Comparison of ENCODE assay signal across 1 cellular context in the genomic region with DNA sequence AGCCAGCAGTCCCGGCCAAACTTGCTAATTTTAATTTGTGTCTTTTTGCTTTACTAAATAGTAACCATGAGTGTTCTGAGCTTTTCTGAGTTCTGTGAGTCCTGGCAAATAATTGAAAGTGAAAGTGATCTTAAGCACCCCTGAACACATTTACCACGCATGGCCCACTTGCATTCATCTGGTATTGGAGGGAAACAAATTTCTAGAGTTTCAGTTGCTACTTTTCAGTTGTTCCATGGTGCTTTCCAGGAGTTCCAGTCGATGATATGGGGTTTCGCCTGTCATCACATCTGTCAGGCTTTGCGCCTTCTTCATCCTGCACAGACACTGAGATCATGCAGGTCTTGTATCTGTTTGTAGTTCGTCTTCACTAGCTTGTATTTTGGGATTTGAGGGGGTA.
TF ChIP-seq lines count a peak whose summit lies in the region.

No MANE protein-coding gene starts in this region.

TF ChIP-seq in GM12878, 131 proteins besides CTCF, POLR2A, EP300 and RAD21 (continued from another document and continues in another):
- TF ChIP-seq, protein P1, sequence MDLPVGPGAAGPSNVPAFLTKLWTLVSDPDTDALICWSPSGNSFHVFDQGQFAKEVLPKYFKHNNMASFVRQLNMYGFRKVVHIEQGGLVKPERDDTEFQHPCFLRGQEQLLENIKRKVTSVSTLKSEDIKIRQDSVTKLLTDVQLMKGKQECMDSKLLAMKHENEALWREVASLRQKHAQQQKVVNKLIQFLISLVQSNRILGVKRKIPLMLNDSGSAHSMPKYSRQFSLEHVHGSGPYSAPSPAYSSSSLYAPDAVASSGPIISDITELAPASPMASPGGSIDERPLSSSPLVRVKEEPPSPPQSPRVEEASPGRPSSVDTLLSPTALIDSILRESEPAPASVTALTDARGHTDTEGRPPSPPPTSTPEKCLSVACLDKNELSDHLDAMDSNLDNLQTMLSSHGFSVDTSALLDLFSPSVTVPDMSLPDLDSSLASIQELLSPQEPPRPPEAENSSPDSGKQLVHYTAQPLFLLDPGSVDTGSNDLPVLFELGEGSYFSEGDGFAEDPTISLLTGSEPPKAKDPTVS (IDR thresholded peaks at IDR 0.05; ENCODE audit: low read depth, low read length), result no peak
- TF ChIP-seq, protein P2, sequence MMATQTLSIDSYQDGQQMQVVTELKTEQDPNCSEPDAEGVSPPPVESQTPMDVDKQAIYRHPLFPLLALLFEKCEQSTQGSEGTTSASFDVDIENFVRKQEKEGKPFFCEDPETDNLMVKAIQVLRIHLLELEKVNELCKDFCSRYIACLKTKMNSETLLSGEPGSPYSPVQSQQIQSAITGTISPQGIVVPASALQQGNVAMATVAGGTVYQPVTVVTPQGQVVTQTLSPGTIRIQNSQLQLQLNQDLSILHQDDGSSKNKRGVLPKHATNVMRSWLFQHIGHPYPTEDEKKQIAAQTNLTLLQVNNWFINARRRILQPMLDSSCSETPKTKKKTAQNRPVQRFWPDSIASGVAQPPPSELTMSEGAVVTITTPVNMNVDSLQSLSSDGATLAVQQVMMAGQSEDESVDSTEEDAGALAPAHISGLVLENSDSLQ (IDR thresholded peaks at IDR 0.05), result peak; percentile 56; the same call in 1 of the 2 replicates
- TF ChIP-seq RAD51 (IDR thresholded peaks at IDR 0.05) (no peak), SMC3 (IDR thresholded peaks at IDR 0.05; ENCODE audit: borderline replicate concordance, low read length) (0 out of 2 replicates have a peak, but pooled peaks have one; percentile 5), HDAC6 (IDR thresholded peaks at IDR 0.05; ENCODE audit: unreplicated experiment) (no peak), ZBED1 (IDR thresholded peaks at IDR 0.05; ENCODE audit: borderline replicate concordance) (0 out of 2 replicates have a peak, but pooled peaks have one; percentile 34), CHD1 (IDR thresholded peaks at IDR 0.05; ENCODE audit: low read depth, low read length) (no peak), ZNF274 (IDR thresholded peaks at IDR 0.05; ENCODE audit: insufficient read depth, insufficient read length) (no peak), KAT2A (conservative IDR thresholded peaks at IDR 0.05; ENCODE audit: control insufficient read depth, low read depth, low read length) (no peak), BRCA1 (IDR thresholded peaks at IDR 0.05; ENCODE audit: low read depth, low read length) (no peak), RCOR1 (conservative IDR thresholded peaks at IDR 0.05; ENCODE audit: low read depth, low read length) (no peak), IRF4 (IDR thresholded peaks at IDR 0.05; ENCODE audit: low read depth, low read length) (no peak; the same call in none of the 2 replicates), BMI1 (IDR thresholded peaks at IDR 0.05; ENCODE audit: borderline replicate concordance) (no peak), SMAD5 (IDR thresholded peaks at IDR 0.05; ENCODE audit: low read depth) (no peak), HCFC1 (IDR thresholded peaks at IDR 0.05; ENCODE audit: low read length) (no peak), JUNB (IDR thresholded peaks at IDR 0.05) (no peak), SUPT20H (IDR thresholded peaks at IDR 0.05; ENCODE audit: borderline replicate concordance, control insufficient read depth, low read depth, low read length) (no peak), PML (IDR thresholded peaks at IDR 0.05; ENCODE audit: low read length) (no peak; the same call in 1 of the 2 replicates), NFIC (IDR thresholded peaks at IDR 0.05; ENCODE audit: low read depth, low read length) (0 out of 2 replicates have a peak, but pooled peaks have one; percentile 19), SIN3A (IDR thresholded peaks at IDR 0.05; ENCODE audit: low read depth, low read length) (no peak), MXI1 (IDR thresholded peaks at IDR 0.05; ENCODE audit: low read depth, low read length) (peak; percentile 55; the same call in 1 of the 2 replicates), ESRRA (IDR thresholded peaks at IDR 0.05; ENCODE audit: low read length) (no peak)
- TF ChIP-seq, protein P3, sequence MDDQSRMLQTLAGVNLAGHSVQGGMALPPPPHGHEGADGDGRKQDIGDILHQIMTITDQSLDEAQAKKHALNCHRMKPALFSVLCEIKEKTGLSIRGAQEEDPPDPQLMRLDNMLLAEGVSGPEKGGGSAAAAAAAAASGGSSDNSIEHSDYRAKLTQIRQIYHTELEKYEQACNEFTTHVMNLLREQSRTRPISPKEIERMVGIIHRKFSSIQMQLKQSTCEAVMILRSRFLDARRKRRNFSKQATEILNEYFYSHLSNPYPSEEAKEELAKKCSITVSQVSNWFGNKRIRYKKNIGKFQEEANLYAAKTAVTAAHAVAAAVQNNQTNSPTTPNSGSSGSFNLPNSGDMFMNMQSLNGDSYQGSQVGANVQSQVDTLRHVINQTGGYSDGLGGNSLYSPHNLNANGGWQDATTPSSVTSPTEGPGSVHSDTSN (IDR thresholded peaks at IDR 0.05; ENCODE audit: insufficient replicate concordance, low read depth, low read length), result peak; percentile 4
- TF ChIP-seq, protein P4, sequence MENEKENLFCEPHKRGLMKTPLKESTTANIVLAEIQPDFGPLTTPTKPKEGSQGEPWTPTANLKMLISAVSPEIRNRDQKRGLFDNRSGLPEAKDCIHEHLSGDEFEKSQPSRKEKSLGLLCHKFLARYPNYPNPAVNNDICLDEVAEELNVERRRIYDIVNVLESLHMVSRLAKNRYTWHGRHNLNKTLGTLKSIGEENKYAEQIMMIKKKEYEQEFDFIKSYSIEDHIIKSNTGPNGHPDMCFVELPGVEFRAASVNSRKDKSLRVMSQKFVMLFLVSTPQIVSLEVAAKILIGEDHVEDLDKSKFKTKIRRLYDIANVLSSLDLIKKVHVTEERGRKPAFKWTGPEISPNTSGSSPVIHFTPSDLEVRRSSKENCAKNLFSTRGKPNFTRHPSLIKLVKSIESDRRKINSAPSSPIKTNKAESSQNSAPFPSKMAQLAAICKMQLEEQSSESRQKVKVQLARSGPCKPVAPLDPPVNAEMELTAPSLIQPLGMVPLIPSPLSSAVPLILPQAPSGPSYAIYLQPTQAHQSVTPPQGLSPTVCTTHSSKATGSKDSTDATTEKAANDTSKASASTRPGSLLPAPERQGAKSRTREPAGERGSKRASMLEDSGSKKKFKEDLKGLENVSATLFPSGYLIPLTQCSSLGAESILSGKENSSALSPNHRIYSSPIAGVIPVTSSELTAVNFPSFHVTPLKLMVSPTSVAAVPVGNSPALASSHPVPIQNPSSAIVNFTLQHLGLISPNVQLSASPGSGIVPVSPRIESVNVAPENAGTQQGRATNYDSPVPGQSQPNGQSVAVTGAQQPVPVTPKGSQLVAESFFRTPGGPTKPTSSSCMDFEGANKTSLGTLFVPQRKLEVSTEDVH (IDR thresholded peaks at IDR 0.05; ENCODE audit: low read depth, partially characterized antibody), result no peak
- TF ChIP-seq, protein P5, sequence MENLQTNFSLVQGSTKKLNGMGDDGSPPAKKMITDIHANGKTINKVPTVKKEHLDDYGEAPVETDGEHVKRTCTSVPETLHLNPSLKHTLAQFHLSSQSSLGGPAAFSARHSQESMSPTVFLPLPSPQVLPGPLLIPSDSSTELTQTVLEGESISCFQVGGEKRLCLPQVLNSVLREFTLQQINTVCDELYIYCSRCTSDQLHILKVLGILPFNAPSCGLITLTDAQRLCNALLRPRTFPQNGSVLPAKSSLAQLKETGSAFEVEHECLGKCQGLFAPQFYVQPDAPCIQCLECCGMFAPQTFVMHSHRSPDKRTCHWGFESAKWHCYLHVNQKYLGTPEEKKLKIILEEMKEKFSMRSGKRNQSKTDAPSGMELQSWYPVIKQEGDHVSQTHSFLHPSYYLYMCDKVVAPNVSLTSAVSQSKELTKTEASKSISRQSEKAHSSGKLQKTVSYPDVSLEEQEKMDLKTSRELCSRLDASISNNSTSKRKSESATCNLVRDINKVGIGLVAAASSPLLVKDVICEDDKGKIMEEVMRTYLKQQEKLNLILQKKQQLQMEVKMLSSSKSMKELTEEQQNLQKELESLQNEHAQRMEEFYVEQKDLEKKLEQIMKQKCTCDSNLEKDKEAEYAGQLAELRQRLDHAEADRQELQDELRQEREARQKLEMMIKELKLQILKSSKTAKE (IDR thresholded peaks at IDR 0.05; ENCODE audit: low read depth, poor library complexity, severe bottlenecking), result no peak
- TF ChIP-seq, protein P6, sequence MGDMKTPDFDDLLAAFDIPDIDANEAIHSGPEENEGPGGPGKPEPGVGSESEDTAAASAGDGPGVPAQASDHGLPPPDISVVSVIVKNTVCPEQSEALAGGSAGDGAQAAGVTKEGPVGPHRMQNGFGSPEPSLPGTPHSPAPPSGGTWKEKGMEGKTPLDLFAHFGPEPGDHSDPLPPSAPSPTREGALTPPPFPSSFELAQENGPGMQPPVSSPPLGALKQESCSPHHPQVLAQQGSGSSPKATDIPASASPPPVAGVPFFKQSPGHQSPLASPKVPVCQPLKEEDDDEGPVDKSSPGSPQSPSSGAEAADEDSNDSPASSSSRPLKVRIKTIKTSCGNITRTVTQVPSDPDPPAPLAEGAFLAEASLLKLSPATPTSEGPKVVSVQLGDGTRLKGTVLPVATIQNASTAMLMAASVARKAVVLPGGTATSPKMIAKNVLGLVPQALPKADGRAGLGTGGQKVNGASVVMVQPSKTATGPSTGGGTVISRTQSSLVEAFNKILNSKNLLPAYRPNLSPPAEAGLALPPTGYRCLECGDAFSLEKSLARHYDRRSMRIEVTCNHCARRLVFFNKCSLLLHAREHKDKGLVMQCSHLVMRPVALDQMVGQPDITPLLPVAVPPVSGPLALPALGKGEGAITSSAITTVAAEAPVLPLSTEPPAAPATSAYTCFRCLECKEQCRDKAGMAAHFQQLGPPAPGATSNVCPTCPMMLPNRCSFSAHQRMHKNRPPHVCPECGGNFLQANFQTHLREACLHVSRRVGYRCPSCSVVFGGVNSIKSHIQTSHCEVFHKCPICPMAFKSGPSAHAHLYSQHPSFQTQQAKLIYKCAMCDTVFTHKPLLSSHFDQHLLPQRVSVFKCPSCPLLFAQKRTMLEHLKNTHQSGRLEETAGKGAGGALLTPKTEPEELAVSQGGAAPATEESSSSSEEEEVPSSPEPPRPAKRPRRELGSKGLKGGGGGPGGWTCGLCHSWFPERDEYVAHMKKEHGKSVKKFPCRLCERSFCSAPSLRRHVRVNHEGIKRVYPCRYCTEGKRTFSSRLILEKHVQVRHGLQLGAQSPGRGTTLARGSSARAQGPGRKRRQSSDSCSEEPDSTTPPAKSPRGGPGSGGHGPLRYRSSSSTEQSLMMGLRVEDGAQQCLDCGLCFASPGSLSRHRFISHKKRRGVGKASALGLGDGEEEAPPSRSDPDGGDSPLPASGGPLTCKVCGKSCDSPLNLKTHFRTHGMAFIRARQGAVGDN (IDR thresholded peaks at IDR 0.05), result peak; percentile 45; the same call in 1 of the 2 replicates
- TF ChIP-seq, protein P7, sequence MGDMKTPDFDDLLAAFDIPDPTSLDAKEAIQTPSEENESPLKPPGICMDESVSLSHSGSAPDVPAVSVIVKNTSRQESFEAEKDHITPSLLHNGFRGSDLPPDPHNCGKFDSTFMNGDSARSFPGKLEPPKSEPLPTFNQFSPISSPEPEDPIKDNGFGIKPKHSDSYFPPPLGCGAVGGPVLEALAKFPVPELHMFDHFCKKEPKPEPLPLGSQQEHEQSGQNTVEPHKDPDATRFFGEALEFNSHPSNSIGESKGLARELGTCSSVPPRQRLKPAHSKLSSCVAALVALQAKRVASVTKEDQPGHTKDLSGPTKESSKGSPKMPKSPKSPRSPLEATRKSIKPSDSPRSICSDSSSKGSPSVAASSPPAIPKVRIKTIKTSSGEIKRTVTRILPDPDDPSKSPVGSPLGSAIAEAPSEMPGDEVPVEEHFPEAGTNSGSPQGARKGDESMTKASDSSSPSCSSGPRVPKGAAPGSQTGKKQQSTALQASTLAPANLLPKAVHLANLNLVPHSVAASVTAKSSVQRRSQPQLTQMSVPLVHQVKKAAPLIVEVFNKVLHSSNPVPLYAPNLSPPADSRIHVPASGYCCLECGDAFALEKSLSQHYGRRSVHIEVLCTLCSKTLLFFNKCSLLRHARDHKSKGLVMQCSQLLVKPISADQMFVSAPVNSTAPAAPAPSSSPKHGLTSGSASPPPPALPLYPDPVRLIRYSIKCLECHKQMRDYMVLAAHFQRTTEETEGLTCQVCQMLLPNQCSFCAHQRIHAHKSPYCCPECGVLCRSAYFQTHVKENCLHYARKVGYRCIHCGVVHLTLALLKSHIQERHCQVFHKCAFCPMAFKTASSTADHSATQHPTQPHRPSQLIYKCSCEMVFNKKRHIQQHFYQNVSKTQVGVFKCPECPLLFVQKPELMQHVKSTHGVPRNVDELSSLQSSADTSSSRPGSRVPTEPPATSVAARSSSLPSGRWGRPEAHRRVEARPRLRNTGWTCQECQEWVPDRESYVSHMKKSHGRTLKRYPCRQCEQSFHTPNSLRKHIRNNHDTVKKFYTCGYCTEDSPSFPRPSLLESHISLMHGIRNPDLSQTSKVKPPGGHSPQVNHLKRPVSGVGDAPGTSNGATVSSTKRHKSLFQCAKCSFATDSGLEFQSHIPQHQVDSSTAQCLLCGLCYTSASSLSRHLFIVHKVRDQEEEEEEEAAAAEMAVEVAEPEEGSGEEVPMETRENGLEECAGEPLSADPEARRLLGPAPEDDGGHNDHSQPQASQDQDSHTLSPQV (IDR thresholded peaks at IDR 0.05), result no peak
- TF ChIP-seq, protein P8, sequence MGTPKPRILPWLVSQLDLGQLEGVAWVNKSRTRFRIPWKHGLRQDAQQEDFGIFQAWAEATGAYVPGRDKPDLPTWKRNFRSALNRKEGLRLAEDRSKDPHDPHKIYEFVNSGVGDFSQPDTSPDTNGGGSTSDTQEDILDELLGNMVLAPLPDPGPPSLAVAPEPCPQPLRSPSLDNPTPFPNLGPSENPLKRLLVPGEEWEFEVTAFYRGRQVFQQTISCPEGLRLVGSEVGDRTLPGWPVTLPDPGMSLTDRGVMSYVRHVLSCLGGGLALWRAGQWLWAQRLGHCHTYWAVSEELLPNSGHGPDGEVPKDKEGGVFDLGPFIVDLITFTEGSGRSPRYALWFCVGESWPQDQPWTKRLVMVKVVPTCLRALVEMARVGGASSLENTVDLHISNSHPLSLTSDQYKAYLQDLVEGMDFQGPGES (IDR thresholded peaks at IDR 0.05), result no peak
- TF ChIP-seq, protein P9, sequence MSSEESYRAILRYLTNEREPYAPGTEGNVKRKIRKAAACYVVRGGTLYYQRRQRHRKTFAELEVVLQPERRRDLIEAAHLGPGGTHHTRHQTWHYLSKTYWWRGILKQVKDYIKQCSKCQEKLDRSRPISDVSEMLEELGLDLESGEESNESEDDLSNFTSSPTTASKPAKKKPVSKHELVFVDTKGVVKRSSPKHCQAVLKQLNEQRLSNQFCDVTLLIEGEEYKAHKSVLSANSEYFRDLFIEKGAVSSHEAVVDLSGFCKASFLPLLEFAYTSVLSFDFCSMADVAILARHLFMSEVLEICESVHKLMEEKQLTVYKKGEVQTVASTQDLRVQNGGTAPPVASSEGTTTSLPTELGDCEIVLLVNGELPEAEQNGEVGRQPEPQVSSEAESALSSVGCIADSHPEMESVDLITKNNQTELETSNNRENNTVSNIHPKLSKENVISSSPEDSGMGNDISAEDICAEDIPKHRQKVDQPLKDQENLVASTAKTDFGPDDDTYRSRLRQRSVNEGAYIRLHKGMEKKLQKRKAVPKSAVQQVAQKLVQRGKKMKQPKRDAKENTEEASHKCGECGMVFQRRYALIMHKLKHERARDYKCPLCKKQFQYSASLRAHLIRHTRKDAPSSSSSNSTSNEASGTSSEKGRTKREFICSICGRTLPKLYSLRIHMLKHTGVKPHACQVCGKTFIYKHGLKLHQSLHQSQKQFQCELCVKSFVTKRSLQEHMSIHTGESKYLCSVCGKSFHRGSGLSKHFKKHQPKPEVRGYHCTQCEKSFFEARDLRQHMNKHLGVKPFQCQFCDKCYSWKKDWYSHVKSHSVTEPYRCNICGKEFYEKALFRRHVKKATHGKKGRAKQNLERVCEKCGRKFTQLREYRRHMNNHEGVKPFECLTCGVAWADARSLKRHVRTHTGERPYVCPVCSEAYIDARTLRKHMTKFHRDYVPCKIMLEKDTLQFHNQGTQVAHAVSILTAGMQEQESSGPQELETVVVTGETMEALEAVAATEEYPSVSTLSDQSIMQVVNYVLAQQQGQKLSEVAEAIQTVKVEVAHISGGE (CRISPR knock-in tag; IDR thresholded peaks at IDR 0.05), result no peak
